ENCODE assay signal across 1 cellular context in the genomic region with DNA sequence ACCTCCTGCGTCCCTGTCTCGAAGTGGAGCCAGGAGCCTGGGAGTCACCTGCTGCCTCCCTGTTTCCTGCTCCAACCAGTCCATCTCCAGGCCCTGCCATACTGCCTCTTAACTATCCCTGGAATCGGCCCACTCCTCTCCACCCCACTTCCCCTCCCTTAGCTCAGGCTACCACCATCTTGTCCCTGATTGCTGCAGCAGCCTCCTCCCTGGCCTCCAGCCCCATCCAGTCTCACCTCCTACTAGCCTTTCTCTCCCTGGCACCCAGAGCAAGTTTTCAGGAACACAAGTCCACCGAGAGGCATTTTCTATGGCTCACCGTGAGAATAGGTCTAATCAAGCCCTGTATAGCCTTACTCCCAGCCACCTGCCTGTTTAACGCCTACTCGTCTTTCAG.
TF ChIP-seq lines count a peak whose summit lies in the region.

No MANE protein-coding gene starts in this region.

TF ChIP-seq in A549, 52 proteins besides CTCF, POLR2A, EP300 and RAD21:
- TF ChIP-seq HDAC2 (IDR thresholded peaks at IDR 0.05) (no peak), JUN (IDR thresholded peaks at IDR 0.05) (no peak), PHF8 (IDR thresholded peaks at IDR 0.05; ENCODE audit: borderline replicate concordance, low read depth) (no peak), FOSB (CRISPR knock-in tag; IDR thresholded peaks at IDR 0.05) (no peak), CHD2 (IDR thresholded peaks at IDR 0.05; ENCODE audit: low read length, partially characterized antibody) (no peak), MAFK (IDR thresholded peaks at IDR 0.05; ENCODE audit: partially characterized antibody) (no peak), JUNB (IDR thresholded peaks at IDR 0.05) (no peak), KDM1A (IDR thresholded peaks at IDR 0.05; ENCODE audit: low read depth) (no peak), TFCP2L1 (CRISPR knock-in tag; IDR thresholded peaks at IDR 0.05) (no peak), FOXS1 (CRISPR knock-in tag; IDR thresholded peaks at IDR 0.05) (no peak)
- TF ChIP-seq, protein P1, sequence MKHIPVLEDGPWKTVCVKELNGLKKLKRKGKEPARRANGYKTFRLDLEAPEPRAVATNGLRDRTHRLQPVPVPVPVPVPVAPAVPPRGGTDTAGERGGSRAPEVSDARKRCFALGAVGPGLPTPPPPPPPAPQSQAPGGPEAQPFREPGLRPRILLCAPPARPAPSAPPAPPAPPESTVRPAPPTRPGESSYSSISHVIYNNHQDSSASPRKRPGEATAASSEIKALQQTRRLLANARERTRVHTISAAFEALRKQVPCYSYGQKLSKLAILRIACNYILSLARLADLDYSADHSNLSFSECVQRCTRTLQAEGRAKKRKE (CRISPR knock-in tag; IDR thresholded peaks at IDR 0.05; ENCODE audit: low read depth) = no peak
- TF ChIP-seq, protein P2, sequence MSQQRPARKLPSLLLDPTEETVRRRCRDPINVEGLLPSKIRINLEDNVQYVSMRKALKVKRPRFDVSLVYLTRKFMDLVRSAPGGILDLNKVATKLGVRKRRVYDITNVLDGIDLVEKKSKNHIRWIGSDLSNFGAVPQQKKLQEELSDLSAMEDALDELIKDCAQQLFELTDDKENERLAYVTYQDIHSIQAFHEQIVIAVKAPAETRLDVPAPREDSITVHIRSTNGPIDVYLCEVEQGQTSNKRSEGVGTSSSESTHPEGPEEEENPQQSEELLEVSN (IDR thresholded peaks at IDR 0.05; ENCODE audit: borderline replicate concordance, low read depth) = no peak
- TF ChIP-seq, protein P3, sequence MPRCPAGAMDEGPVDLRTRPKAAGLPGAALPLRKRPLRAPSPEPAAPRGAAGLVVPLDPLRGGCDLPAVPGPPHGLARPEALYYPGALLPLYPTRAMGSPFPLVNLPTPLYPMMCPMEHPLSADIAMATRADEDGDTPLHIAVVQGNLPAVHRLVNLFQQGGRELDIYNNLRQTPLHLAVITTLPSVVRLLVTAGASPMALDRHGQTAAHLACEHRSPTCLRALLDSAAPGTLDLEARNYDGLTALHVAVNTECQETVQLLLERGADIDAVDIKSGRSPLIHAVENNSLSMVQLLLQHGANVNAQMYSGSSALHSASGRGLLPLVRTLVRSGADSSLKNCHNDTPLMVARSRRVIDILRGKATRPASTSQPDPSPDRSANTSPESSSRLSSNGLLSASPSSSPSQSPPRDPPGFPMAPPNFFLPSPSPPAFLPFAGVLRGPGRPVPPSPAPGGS (IDR thresholded peaks at IDR 0.05) = no peak
- TF ChIP-seq, protein P4, sequence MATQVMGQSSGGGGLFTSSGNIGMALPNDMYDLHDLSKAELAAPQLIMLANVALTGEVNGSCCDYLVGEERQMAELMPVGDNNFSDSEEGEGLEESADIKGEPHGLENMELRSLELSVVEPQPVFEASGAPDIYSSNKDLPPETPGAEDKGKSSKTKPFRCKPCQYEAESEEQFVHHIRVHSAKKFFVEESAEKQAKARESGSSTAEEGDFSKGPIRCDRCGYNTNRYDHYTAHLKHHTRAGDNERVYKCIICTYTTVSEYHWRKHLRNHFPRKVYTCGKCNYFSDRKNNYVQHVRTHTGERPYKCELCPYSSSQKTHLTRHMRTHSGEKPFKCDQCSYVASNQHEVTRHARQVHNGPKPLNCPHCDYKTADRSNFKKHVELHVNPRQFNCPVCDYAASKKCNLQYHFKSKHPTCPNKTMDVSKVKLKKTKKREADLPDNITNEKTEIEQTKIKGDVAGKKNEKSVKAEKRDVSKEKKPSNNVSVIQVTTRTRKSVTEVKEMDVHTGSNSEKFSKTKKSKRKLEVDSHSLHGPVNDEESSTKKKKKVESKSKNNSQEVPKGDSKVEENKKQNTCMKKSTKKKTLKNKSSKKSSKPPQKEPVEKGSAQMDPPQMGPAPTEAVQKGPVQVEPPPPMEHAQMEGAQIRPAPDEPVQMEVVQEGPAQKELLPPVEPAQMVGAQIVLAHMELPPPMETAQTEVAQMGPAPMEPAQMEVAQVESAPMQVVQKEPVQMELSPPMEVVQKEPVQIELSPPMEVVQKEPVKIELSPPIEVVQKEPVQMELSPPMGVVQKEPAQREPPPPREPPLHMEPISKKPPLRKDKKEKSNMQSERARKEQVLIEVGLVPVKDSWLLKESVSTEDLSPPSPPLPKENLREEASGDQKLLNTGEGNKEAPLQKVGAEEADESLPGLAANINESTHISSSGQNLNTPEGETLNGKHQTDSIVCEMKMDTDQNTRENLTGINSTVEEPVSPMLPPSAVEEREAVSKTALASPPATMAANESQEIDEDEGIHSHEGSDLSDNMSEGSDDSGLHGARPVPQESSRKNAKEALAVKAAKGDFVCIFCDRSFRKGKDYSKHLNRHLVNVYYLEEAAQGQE (IDR thresholded peaks at IDR 0.05) = no peak
- TF ChIP-seq, protein P5, sequence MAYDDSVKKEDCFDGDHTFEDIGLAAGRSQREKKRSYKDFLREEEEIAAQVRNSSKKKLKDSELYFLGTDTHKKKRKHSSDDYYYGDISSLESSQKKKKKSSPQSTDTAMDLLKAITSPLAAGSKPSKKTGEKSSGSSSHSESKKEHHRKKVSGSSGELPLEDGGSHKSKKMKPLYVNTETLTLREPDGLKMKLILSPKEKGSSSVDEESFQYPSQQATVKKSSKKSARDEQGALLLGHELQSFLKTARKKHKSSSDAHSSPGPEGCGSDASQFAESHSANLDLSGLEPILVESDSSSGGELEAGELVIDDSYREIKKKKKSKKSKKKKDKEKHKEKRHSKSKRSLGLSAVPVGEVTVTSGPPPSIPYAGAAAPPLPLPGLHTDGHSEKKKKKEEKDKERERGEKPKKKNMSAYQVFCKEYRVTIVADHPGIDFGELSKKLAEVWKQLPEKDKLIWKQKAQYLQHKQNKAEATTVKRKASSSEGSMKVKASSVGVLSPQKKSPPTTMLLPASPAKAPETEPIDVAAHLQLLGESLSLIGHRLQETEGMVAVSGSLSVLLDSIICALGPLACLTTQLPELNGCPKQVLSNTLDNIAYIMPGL (CRISPR knock-in tag; IDR thresholded peaks at IDR 0.05; ENCODE audit: borderline replicate concordance) = no peak
- TF ChIP-seq, protein P6, sequence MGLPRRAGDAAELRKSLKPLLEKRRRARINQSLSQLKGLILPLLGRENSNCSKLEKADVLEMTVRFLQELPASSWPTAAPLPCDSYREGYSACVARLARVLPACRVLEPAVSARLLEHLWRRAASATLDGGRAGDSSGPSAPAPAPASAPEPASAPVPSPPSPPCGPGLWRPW (IDR thresholded peaks at IDR 0.05) = no peak
